Comparison of ENCODE assay signal across 21 cellular contexts in genomic region chr3:57570051-57570450, GRCh38. TPM values are rescaled to one million over a fixed set of nuclear protein-coding genes. Genes with fewer than 3 reads are reported as not detected.
"Had no signal": no experiment of that assay in that cellular context is flagged by ENCODE, and none has a peak within 500 bp of the region (broad histone marks: within the 10 kb centered on the region; RNA-seq: fewer than 3 reads in every experiment).

No MANE protein-coding gene starts in this region.

- H3K4me1 Mint-ChIP-seq: memory B cell; nephron progenitor cell; stimulated activated naive B cell treated with anti-CD40 and anti-IgM and Interleukin-4, amounts not matched to agents 10 μg/mL and 1 μg/mL and 100 μg/mL, for 72 hours had no signal

- H3K27ac Mint-ChIP-seq: memory B cell; nephron progenitor cell; stimulated activated naive B cell treated with anti-CD40 and anti-IgM and Interleukin-4, amounts not matched to agents 10 μg/mL and 1 μg/mL and 100 μg/mL, for 72 hours; stimulated activated naive CD8-positive, alpha-beta T cell treated with anti-CD3 and anti-CD28 coated beads, Interleukin-15, amount 100 ng/mL, for 72 hours had no signal

- DNase-seq: dorsolateral prefrontal cortex; effector CD4-positive, alpha-beta T cell; hypothalamus; immature natural killer cell; islet precursor cell; kidney glomerular epithelial cell; left colon; midbrain; naive thymus-derived CD4-positive, alpha-beta T cell; nephron progenitor cell; nucleus accumbens; psoas muscle; right cardiac atrium; stimulated activated CD4-positive, alpha-beta T cell treated with anti-CD3 and anti-CD28 coated beads, Interleukin-15, amount 100 ng/mL, for 24 hours; stimulated activated CD4-positive, alpha-beta T cell treated with anti-CD3 and anti-CD28 coated beads, Interleukin-2, amount 100 ng/mL, for 48 hours; stimulated activated naive B cell treated with anti-CD40 and anti-IgM and Interleukin-4, amounts not matched to agents 10 μg/mL and 1 μg/mL and 100 μg/mL, for 72 hours; stimulated activated naive CD8-positive, alpha-beta T cell treated with anti-CD3 and anti-CD28 coated beads, Interleukin-15, amount 100 ng/mL, for 72 hours; transverse colon; upper lobe of right lung; uterus had no signal

- H3K27me3 Mint-ChIP-seq: memory B cell; naive thymus-derived CD4-positive, alpha-beta T cell; stimulated activated naive B cell treated with anti-CD40 and anti-IgM and Interleukin-4, amounts not matched to agents 10 μg/mL and 1 μg/mL and 100 μg/mL, for 72 hours; stimulated activated naive CD8-positive, alpha-beta T cell treated with anti-CD3 and anti-CD28 coated beads, Interleukin-15, amount 100 ng/mL, for 72 hours had no signal

- ATAC-seq: left colon; naive thymus-derived CD4-positive, alpha-beta T cell; psoas muscle; right cardiac atrium; stimulated activated naive B cell treated with anti-CD40 and anti-IgM and Interleukin-4, amounts not matched to agents 10 μg/mL and 1 μg/mL and 100 μg/mL, for 72 hours; stimulated activated naive CD8-positive, alpha-beta T cell treated with anti-CD3 and anti-CD28 coated beads, Interleukin-15, amount 100 ng/mL, for 72 hours; upper lobe of right lung had no signal

- H3K9me3 Mint-ChIP-seq: immature natural killer cell; memory B cell; naive thymus-derived CD4-positive, alpha-beta T cell; nephron progenitor cell; stimulated activated naive B cell treated with anti-CD40 and anti-IgM and Interleukin-4, amounts not matched to agents 10 μg/mL and 1 μg/mL and 100 μg/mL, for 72 hours; stimulated activated naive CD8-positive, alpha-beta T cell treated with anti-CD3 and anti-CD28 coated beads, Interleukin-15, amount 100 ng/mL, for 72 hours had no signal

- H3K4me3 Mint-ChIP-seq: immature natural killer cell; memory B cell; naive thymus-derived CD4-positive, alpha-beta T cell; nephron progenitor cell; stimulated activated naive B cell treated with anti-CD40 and anti-IgM and Interleukin-4, amounts not matched to agents 10 μg/mL and 1 μg/mL and 100 μg/mL, for 72 hours; stimulated activated naive CD8-positive, alpha-beta T cell treated with anti-CD3 and anti-CD28 coated beads, Interleukin-15, amount 100 ng/mL, for 72 hours had no signal

RNA-seq across cellular contexts. Expression of gene DNAH12, which starts 25.9 kb away (rescaled TPM):
- total RNA-seq: transverse colon had no signal
- polyA plus RNA-seq: immature natural killer cell; naive thymus-derived CD4-positive, alpha-beta T cell had no signal
